1 cellular context compared by ENCODE assay signal in genomic region chr5:90022711-90023053, GRCh38.
TF ChIP-seq lines count a peak whose summit lies in the region.

No MANE protein-coding gene starts in this region.

TF ChIP-seq in HCT116, 20 proteins besides CTCF, POLR2A, EP300 and RAD21 (continued from another document):
- TF ChIP-seq REST (IDR thresholded peaks at IDR 0.05; ENCODE audit: low read depth) (no peak), SIN3A (IDR thresholded peaks at IDR 0.05; ENCODE audit: low read depth) (no peak), FOSL1 (IDR thresholded peaks at IDR 0.05; ENCODE audit: low read depth) (no peak)
